ENCODE assay signal across 8 cellular contexts in the genomic region with DNA sequence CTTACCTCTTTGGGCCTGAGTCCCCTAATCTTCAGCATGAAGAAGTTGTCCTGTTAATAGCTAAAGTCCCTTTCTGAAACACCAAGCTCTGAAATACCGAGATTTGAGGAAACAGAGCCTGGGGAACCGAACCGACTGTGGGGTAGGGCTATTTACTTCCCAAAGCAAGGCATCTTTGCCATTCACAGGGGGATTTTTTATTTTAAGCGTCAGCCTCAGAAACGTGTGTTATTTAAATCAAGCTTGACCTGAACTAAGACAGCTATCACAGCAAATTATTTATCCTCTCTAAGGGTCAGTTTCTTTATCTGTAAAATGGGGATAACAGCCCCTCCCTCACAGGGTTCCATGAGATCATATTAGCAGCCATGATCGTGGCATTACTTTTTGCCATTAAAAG. TPM values are rescaled to one million over a fixed set of nuclear protein-coding genes. Genes with fewer than 3 reads are reported as not detected.
DNase-seq lines count a peak whose midpoint lies in the region; ATAC-seq, FAIRE-seq and TF ChIP-seq lines count a peak whose summit lies in the region.

No MANE protein-coding gene starts in this region.

- H3K56ac ChIP-seq in mesendoderm (ENCODE audit: low read length) = peak overlapping the region; percentile 88

- FAIRE-seq in GM12892 (lab: Jason Lieb, UNC) = no peak

- TF ChIP-seq POLR2A in GM12892 (IDR thresholded peaks at IDR 0.05; ENCODE audit: low read depth, low read length) = no peak

- peaks cover 1% of the 10 kb centered on the region for H3K79me1 ChIP-seq in mesendoderm (ENCODE audit: low read length)

- 45 to 48% methylated on average over 6 of the region's 6 CpGs for WGBS in heart right ventricle, 2 donors
- no CpG with 5 or more reads among the region's 6 CpGs for WGBS in mesendoderm (ENCODE audit: extremely low coverage, insufficient coverage, low lambda C conversion rate)
- WGBS in urinary bladder = 57% methylated on average over 6 of the region's 6 CpGs

- H3K27ac ChIP-seq in heart right ventricle (peak overlapping the region; percentile 95 to 99 (median 98)), mesendoderm (ENCODE audit: low read depth, low read length) (peak overlapping the region; percentile 16), urinary bladder (ENCODE audit: low read depth) (peak overlapping the region; percentile 75)

- H4K5ac ChIP-seq in mesendoderm (ENCODE audit: low read length) = peak overlapping the region; percentile 93

- CTCF ChIA-PET in MCF 10A (lab: Yijun Ruan, JAX) = interaction anchor here (0.8 to 1.9 kb wide), 8 partner anchors 30 to 69 kb away, joined by 3 to 6 read pairs (median 4); no protein-coding TSS in a partner anchor

- H3K9ac ChIP-seq in mesendoderm (ENCODE audit: low read length) = peak overlapping the region; percentile 77

- peaks cover 7% of the 10 kb centered on the region for H3K36me3 Mint-ChIP-seq in MCF 10A (ENCODE audit: insufficient read depth, unreplicated experiment)

- no peak overlapping the region for H2BK120ac ChIP-seq in mesendoderm (ENCODE audit: low read depth, low read length)

- H3K9me3 Mint-ChIP-seq in MCF 10A (ENCODE audit: unreplicated experiment) = no peaks in the 10 kb centered on the region

- ATAC-seq in heart right ventricle = no peak
- no peak for ATAC-seq in left ventricle myocardium superior
- no peak for ATAC-seq in GM21360 (IDR thresholded peaks at IDR 0.05; ENCODE audit: unreplicated experiment)

- no peak overlapping the region for H2AK5ac ChIP-seq in mesendoderm (ENCODE audit: low read length)

- no peaks in the 10 kb centered on the region for H3K9me3 ChIP-seq in heart right ventricle

- BruUV-seq in MCF 10A (replicated peaks; lab: Mats Ljungman, UMichigan) = TSS peak; percentile 70

- H3K4me1 ChIP-seq in heart right ventricle = peaks cover 0 to 46% (median 25%) of the 10 kb centered on the region in 9 donors
- peaks cover 2% of the 10 kb centered on the region for H3K4me1 ChIP-seq in mesendoderm (ENCODE audit: control insufficient read depth, low read depth, low read length)
- H3K4me1 ChIP-seq in urinary bladder (ENCODE audit: insufficient read depth) = no peaks in the 10 kb centered on the region

- H3K4me3 ChIP-seq in heart right ventricle (peak overlapping the region in 9 of 10 donors; percentile 18 to 98 (median 90)), mesendoderm (ENCODE audit: low read length) (peak overlapping the region; percentile 17), urinary bladder (ENCODE audit: low read depth, low read length) (no peak overlapping the region)

- H2BK5ac ChIP-seq in mesendoderm (ENCODE audit: low read length) = peak overlapping the region; percentile 42

- no peak overlapping the region for H3K4ac ChIP-seq in mesendoderm (ENCODE audit: low read depth, low read length)

- POLR2A ChIA-PET in MCF 10A (lab: Yijun Ruan, JAX) = interaction anchor here (0.7 to 6.3 kb wide), 9 partner anchors 8 to 170 kb away, joined by 3 to 179 read pairs (median 6); a partner anchor contains a TSS

- H3K27ac Mint-ChIP-seq in MCF 10A (ENCODE audit: low read depth, unreplicated experiment) = peak overlapping the region; percentile 87

- peaks cover 23% of the 10 kb centered on the region for H3K79me2 ChIP-seq in mesendoderm (ENCODE audit: control insufficient read depth, insufficient read depth, low read length)

- no peaks in the 10 kb centered on the region for H3K27me3 ChIP-seq in heart right ventricle
- H3K27me3 ChIP-seq in mesendoderm (ENCODE audit: insufficient read depth, low read length, poor library complexity) = no peaks in the 10 kb centered on the region

- H3K23ac ChIP-seq in mesendoderm (ENCODE audit: low read length) = no peak overlapping the region

- peak overlapping the region; percentile 90 for H3K4me3 Mint-ChIP-seq in MCF 10A (ENCODE audit: unreplicated experiment)

- H3K36me3 ChIP-seq in heart right ventricle (no peaks in the 10 kb centered on the region), mesendoderm (ENCODE audit: control insufficient read depth, insufficient read depth, low read length) (no peaks in the 10 kb centered on the region), urinary bladder (ENCODE audit: insufficient read depth) (no peaks in the 10 kb centered on the region)

- DNase-seq in heart right ventricle (no peak), left ventricle myocardium superior (no peak), MCF 10A (ENCODE audit: unreplicated experiment) (no peak), mesendoderm (no peak), GM12892 (ENCODE audit: insufficient read length) (no peak), DMS114 treated with DMSO at 0.1 percent for 48 hours (lab: John Stamatoyannopoulos, UW; ENCODE audit: unreplicated experiment) (no peak)

- peak overlapping the region; percentile 88 for H3K4me2 ChIP-seq in mesendoderm (ENCODE audit: low read length)

- no peaks in the 10 kb centered on the region for H3K27me3 Mint-ChIP-seq in MCF 10A (ENCODE audit: insufficient read depth, unreplicated experiment)

- H3K18ac ChIP-seq in mesendoderm (ENCODE audit: low read length) = peak overlapping the region; percentile 12

- no peak overlapping the region for H4K8ac ChIP-seq in mesendoderm (ENCODE audit: low read depth, low read length)

- peaks cover 42% of the 10 kb centered on the region for H3K4me1 Mint-ChIP-seq in MCF 10A (ENCODE audit: insufficient read depth, unreplicated experiment)

- H2BK15ac ChIP-seq in mesendoderm (replicated peaks; ENCODE audit: low read depth) = no peak overlapping the region

- TF ChIP-seq CTCF in heart right ventricle (IDR thresholded peaks at IDR 0.05) (no peak), MCF 10A (IDR thresholded peaks at IDR 0.05; ENCODE audit: unreplicated experiment) (no peak)

- intact Hi-C loops in heart right ventricle (cut with DNase I) (loop anchor here (1.0 to 10.0 kb wide), 12 partner anchors 35 to 170 kb away; a partner anchor contains a TSS), left ventricle myocardium superior (cut with micrococcal nuclease) (no loop called here), MCF 10A (cut with micrococcal nuclease) (loop anchor here (5.0 kb wide), 3 partner anchors 70 to 170 kb away; a partner anchor contains a TSS)

RNA-seq across cellular contexts. Expression of a gene that starts 1.2 kb away (rescaled TPM):
- total RNA-seq in heart right ventricle (10 to 100 TPM; 50.2 to 88.6 (median 59.1) TPM), left ventricle myocardium superior (68.0 TPM), MCF 10A (2022) (130 and 141 TPM in 2 replicates), urinary bladder (213 TPM)
- polyA plus RNA-seq in heart right ventricle (10 to 100 TPM; 25.5 to 34.5 TPM), urinary bladder (149 TPM)
- polyA plus RNA-seq in mesendoderm (2013, experiment 1 of 2) = 122 TPM
- polyA plus RNA-seq in mesendoderm (2013, experiment 2 of 2) = 119 TPM
- polyA plus RNA-seq in GM12892 (2012; ENCODE audit: missing spikeins) = 107 TPM

Comparison
In these comparisons a context has a peak if more than half of its experiments do, and no peak if none do; other contexts are left out.
1. H3K27ac ChIP-seq: peak in every context shown above with its lines; median percentile 98 in heart right ventricle; 75 in urinary bladder; 16 in mesendoderm.